Comparison of ENCODE assay signal across 1 cellular context in the genomic region with DNA sequence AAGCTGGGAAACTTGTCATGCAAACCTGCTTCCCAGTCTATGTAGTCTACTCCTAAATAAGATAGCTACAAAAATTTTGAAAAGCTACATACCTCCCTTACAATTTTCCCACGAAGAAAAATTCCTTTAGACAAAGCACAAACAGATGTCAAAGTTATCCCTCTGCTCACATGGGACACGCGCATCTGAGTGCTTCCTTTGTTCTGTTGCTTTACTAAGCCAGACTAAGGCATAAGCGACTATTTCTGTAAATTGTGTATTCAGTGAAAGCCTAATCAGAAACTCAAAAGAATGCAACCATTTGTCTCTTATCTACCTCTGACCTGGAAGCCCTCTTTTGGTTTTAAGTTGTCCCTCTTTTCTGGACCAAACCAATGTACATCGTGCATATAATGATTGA.
TF ChIP-seq lines count a peak whose summit lies in the region.

No MANE protein-coding gene starts in this region.

TF ChIP-seq in GM23338, 12 proteins besides CTCF, POLR2A, EP300 and RAD21 (continued from another document):
- TF ChIP-seq, protein P1, sequence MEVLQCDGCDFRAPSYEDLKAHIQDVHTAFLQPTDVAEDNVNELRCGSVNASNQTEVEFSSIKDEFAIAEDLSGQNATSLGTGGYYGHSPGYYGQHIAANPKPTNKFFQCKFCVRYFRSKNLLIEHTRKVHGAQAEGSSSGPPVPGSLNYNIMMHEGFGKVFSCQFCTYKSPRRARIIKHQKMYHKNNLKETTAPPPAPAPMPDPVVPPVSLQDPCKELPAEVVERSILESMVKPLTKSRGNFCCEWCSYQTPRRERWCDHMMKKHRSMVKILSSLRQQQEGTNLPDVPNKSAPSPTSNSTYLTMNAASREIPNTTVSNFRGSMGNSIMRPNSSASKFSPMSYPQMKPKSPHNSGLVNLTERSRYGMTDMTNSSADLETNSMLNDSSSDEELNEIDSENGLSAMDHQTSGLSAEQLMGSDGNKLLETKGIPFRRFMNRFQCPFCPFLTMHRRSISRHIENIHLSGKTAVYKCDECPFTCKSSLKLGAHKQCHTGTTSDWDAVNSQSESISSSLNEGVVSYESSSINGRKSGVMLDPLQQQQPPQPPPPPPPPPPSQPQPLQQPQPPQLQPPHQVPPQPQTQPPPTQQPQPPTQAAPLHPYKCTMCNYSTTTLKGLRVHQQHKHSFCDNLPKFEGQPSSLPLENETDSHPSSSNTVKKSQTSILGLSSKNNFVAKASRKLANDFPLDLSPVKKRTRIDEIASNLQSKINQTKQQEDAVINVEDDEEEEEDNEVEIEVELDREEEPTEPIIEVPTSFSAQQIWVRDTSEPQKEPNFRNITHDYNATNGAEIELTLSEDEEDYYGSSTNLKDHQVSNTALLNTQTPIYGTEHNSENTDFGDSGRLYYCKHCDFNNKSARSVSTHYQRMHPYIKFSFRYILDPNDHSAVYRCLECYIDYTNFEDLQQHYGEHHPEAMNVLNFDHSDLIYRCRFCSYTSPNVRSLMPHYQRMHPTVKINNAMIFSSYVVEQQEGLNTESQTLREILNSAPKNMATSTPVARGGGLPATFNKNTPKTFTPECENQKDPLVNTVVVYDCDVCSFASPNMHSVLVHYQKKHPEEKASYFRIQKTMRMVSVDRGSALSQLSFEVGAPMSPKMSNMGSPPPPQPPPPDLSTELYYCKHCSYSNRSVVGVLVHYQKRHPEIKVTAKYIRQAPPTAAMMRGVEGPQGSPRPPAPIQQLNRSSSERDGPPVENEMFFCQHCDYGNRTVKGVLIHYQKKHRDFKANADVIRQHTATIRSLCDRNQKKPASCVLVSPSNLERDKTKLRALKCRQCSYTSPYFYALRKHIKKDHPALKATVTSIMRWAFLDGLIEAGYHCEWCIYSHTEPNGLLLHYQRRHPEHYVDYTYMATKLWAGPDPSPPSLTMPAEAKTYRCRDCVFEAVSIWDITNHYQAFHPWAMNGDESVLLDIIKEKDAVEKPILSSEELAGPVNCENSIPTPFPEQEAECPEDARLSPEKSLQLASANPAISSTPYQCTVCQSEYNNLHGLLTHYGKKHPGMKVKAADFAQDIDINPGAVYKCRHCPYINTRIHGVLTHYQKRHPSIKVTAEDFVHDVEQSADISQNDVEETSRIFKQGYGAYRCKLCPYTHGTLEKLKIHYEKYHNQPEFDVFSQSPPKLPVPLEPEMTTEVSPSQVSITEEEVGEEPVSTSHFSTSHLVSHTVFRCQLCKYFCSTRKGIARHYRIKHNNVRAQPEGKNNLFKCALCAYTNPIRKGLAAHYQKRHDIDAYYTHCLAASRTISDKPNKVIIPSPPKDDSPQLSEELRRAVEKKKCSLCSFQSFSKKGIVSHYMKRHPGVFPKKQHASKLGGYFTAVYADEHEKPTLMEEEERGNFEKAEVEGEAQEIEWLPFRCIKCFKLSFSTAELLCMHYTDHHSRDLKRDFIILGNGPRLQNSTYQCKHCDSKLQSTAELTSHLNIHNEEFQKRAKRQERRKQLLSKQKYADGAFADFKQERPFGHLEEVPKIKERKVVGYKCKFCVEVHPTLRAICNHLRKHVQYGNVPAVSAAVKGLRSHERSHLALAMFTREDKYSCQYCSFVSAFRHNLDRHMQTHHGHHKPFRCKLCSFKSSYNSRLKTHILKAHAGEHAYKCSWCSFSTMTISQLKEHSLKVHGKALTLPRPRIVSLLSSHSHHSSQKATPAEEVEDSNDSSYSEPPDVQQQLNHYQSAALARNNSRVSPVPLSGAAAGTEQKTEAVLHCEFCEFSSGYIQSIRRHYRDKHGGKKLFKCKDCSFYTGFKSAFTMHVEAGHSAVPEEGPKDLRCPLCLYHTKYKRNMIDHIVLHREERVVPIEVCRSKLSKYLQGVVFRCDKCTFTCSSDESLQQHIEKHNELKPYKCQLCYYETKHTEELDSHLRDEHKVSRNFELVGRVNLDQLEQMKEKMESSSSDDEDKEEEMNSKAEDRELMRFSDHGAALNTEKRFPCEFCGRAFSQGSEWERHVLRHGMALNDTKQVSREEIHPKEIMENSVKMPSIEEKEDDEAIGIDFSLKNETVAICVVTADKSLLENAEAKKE (CRISPR knock-in tag; IDR thresholded peaks at IDR 0.05): no peak
- TF ChIP-seq POLR2AphosphoS5 (IDR thresholded peaks at IDR 0.05; ENCODE audit: low read depth) (no peak), EZH2phosphoT487 (IDR thresholded peaks at IDR 0.05; ENCODE audit: unreplicated experiment) (no peak), NANOG (IDR thresholded peaks at IDR 0.05; ENCODE audit: borderline replicate concordance) (no peak), ZNF114 (CRISPR knock-in tag; IDR thresholded peaks at IDR 0.05) (no peak), ZNF331 (CRISPR knock-in tag; IDR thresholded peaks at IDR 0.05; ENCODE audit: low read depth) (no peak), EZH2 (IDR thresholded peaks at IDR 0.05; ENCODE audit: low read depth, unreplicated experiment) (no peak)
- TF ChIP-seq, protein P2, sequence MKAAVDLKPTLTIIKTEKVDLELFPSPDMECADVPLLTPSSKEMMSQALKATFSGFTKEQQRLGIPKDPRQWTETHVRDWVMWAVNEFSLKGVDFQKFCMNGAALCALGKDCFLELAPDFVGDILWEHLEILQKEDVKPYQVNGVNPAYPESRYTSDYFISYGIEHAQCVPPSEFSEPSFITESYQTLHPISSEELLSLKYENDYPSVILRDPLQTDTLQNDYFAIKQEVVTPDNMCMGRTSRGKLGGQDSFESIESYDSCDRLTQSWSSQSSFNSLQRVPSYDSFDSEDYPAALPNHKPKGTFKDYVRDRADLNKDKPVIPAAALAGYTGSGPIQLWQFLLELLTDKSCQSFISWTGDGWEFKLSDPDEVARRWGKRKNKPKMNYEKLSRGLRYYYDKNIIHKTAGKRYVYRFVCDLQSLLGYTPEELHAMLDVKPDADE (IDR thresholded peaks at IDR 0.05): no peak
TF ChIP-seq in GM23338: peak in this region for 0.
